21 cellular contexts compared by ENCODE assay signal in the genomic region with DNA sequence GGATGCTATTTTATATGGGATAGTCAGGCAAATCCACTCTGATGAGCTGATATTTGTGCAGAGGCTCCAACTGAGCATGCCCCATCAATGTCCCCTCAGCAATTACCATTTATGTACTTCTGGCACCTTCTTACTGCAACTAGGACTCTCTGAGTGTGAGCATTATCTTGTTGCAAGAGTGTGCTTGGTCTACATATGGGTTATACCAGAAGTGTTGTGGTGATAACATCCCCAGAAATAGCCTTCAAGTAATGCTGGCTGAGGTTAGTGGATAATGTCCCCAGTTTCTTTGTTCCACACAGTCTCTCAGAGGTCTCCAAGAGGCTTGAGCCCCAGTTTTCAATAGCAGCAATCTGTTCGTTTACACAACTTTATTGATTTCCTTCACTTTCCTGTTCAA.
"Had no signal": no experiment of that assay in that cellular context is flagged by ENCODE, and none has a peak within 500 bp of the region (broad histone marks: within the 10 kb centered on the region; RNA-seq: fewer than 3 reads in every experiment).

No MANE protein-coding gene starts in this region.

- H3K9ac ChIP-seq: parathyroid adenoma had no signal

- H3K27ac Mint-ChIP-seq: immature natural killer cell; naive thymus-derived CD4-positive, alpha-beta T cell; nephron progenitor cell; stimulated activated effector memory CD8-positive, alpha-beta T cell treated with anti-CD3 and anti-CD28 coated beads, Interleukin-12 subunit alpha, Interleukin-12 subunit beta, amount 100 ng/mL, for 72 hours had no signal

- H3K79me2 ChIP-seq: parathyroid adenoma had no signal

- H3K36me3 Mint-ChIP-seq: immature natural killer cell; naive thymus-derived CD4-positive, alpha-beta T cell; stimulated activated effector memory CD8-positive, alpha-beta T cell treated with anti-CD3 and anti-CD28 coated beads, Interleukin-12 subunit alpha, Interleukin-12 subunit beta, amount 100 ng/mL, for 72 hours had no signal

- H3K4me1 ChIP-seq: parathyroid adenoma, prostate gland, suprapubic skin, thyroid gland, upper lobe of left lung, uterus had no signal

- DNase-seq: cortex of kidney; dorsolateral prefrontal cortex; effector CD8-positive, alpha-beta T cell; foreskin melanocyte; immature natural killer cell; mesendoderm; naive thymus-derived CD4-positive, alpha-beta T cell; nephron progenitor cell; small intestine; stimulated activated CD4-positive, alpha-beta T cell treated with anti-CD3 and anti-CD28 coated beads, Interleukin-12 subunit alpha, Interleukin-12 subunit beta, amount 100 ng/mL, for 4 hours; stimulated activated CD4-positive, alpha-beta T cell treated with anti-CD3 and anti-CD28 coated beads, Interleukin-2, amount 100 ng/mL, for 48 hours; stimulated activated CD8-positive, alpha-beta memory T cell treated with anti-CD3 and anti-CD28 coated beads, Interleukin-4, amount 100 ng/mL, for 48 hours; stimulated activated naive CD8-positive, alpha-beta T cell treated with anti-CD3 and anti-CD28 coated beads, Interleukin-15, Interleukin-2, amounts not matched to agents 100 U/mL and 50 U/mL, for 24 hours; thyroid gland; uterus had no signal

- H3K36me3 ChIP-seq: prostate gland, suprapubic skin, thyroid gland, upper lobe of left lung, uterus had no signal

- H3K9me3 Mint-ChIP-seq: nephron progenitor cell had no signal

- H3K27me3 ChIP-seq: suprapubic skin, thyroid gland, upper lobe of left lung, uterus had no signal

- ATAC-seq: naive thymus-derived CD4-positive, alpha-beta T cell; stimulated activated effector memory CD8-positive, alpha-beta T cell treated with anti-CD3 and anti-CD28 coated beads, Interleukin-12 subunit alpha, Interleukin-12 subunit beta, amount 100 ng/mL, for 72 hours; stimulated activated naive CD8-positive, alpha-beta T cell treated with anti-CD3 and anti-CD28 coated beads, Interleukin-15, Interleukin-2, amounts not matched to agents 100 U/mL and 50 U/mL, for 24 hours had no signal

- H2AFZ ChIP-seq: parathyroid adenoma had no signal

- H3K4me3 ChIP-seq: dorsolateral prefrontal cortex, prostate gland, suprapubic skin, thyroid gland, upper lobe of left lung, uterus had no signal

- H3K9me3 ChIP-seq: prostate gland, suprapubic skin, thyroid gland, upper lobe of left lung, uterus had no signal

- H3K27ac ChIP-seq: dorsolateral prefrontal cortex, parathyroid adenoma, prostate gland, suprapubic skin, thyroid gland, upper lobe of left lung, uterus had no signal

- H3K4me3 Mint-ChIP-seq: immature natural killer cell; naive thymus-derived CD4-positive, alpha-beta T cell; nephron progenitor cell; stimulated activated effector memory CD8-positive, alpha-beta T cell treated with anti-CD3 and anti-CD28 coated beads, Interleukin-12 subunit alpha, Interleukin-12 subunit beta, amount 100 ng/mL, for 72 hours had no signal

- H3K27me3 Mint-ChIP-seq: naive thymus-derived CD4-positive, alpha-beta T cell had no signal

- H3K4me1 Mint-ChIP-seq: immature natural killer cell; naive thymus-derived CD4-positive, alpha-beta T cell; nephron progenitor cell; stimulated activated effector memory CD8-positive, alpha-beta T cell treated with anti-CD3 and anti-CD28 coated beads, Interleukin-12 subunit alpha, Interleukin-12 subunit beta, amount 100 ng/mL, for 72 hours had no signal

- FAIRE-seq: keratinocyte, small intestine had no signal
